ENCODE assay signal across 1 cellular context in the genomic region with DNA sequence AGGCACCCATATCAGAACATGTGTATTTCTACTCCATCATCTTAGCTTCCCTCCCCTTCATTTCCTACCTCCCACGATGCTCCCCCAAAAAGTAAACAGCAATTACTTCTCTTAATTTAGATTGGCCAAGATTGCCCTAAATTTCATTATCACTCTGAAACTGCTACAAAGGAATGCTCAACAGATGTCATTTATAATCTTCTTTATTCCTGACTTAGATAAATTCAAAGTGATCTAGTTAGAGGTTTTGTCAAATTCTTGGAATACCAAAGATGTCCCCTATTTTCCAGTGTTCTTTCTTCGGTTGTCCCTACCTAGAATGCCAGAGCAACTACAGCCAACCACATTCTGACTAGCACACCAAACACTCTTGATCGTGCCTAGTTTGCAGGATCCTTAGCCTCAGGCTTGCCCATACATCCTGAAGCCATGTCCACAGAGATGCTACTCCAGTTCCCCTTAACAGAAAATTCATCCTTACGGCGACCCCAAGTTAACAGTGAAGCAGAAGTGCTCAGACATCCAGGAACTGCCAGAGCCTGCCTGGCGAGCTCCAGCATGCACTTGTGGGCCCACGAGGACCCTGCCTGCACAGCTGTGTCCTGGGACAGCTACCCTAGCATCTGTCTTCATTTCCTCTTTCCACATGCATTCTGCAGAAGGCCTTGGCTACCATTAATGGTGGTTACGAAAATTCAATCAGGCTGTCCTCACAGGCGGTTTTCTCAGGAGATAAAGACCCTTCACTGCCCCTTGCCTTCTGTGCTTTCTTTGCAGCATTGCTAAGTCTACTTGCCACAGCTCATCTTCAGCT.
TF ChIP-seq lines count a peak whose summit lies in the region.

No MANE protein-coding gene starts in this region.

TF ChIP-seq in WTC11, 78 proteins besides CTCF, POLR2A, EP300 and RAD21 (continued from another document):
- TF ChIP-seq, protein P1, sequence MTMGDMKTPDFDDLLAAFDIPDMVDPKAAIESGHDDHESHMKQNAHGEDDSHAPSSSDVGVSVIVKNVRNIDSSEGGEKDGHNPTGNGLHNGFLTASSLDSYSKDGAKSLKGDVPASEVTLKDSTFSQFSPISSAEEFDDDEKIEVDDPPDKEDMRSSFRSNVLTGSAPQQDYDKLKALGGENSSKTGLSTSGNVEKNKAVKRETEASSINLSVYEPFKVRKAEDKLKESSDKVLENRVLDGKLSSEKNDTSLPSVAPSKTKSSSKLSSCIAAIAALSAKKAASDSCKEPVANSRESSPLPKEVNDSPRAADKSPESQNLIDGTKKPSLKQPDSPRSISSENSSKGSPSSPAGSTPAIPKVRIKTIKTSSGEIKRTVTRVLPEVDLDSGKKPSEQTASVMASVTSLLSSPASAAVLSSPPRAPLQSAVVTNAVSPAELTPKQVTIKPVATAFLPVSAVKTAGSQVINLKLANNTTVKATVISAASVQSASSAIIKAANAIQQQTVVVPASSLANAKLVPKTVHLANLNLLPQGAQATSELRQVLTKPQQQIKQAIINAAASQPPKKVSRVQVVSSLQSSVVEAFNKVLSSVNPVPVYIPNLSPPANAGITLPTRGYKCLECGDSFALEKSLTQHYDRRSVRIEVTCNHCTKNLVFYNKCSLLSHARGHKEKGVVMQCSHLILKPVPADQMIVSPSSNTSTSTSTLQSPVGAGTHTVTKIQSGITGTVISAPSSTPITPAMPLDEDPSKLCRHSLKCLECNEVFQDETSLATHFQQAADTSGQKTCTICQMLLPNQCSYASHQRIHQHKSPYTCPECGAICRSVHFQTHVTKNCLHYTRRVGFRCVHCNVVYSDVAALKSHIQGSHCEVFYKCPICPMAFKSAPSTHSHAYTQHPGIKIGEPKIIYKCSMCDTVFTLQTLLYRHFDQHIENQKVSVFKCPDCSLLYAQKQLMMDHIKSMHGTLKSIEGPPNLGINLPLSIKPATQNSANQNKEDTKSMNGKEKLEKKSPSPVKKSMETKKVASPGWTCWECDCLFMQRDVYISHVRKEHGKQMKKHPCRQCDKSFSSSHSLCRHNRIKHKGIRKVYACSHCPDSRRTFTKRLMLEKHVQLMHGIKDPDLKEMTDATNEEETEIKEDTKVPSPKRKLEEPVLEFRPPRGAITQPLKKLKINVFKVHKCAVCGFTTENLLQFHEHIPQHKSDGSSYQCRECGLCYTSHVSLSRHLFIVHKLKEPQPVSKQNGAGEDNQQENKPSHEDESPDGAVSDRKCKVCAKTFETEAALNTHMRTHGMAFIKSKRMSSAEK (CRISPR knock-in tag; IDR thresholded peaks at IDR 0.05; ENCODE audit: borderline replicate concordance), result no peak
